In genomic region chr18:47696870-47697269, GRCh38 we compare ENCODE assay signal across 26 cellular contexts.
"Had no signal": no experiment of that assay in that cellular context is flagged by ENCODE, and none has a peak within 500 bp of the region (broad histone marks: within the 10 kb centered on the region; RNA-seq: fewer than 3 reads in every experiment).

No MANE protein-coding gene starts in this region.

- H3K27ac ChIP-seq: colonic mucosa, epithelial cell of prostate, esophagus squamous epithelium, gastrocnemius medialis, heart right ventricle, left lung, lower lobe of right lung had no signal

- ATAC-seq: effector memory CD8-positive, alpha-beta T cell; esophagus mucosa; gastrocnemius medialis; left cardiac atrium; left lung; left ventricle myocardium superior; mucosa of descending colon had no signal

- H3K4me3 ChIP-seq: colonic mucosa, esophagus squamous epithelium, gastrocnemius medialis, heart right ventricle, left lung, lower lobe of right lung, mucosa of descending colon had no signal

- DNase-seq: cerebellar nuclear complex; colonic mucosa; cortex of kidney; effector CD8-positive, alpha-beta T cell; effector memory CD8-positive, alpha-beta T cell; endodermal cell; erythroblast; esophagus squamous epithelium; foreskin fibroblast; foreskin melanocyte; gastrocnemius medialis; glutamatergic neuron; head of caudate nucleus; heart right ventricle; hippocampal formation; left cardiac atrium; left lung; left ventricle myocardium superior; lower lobe of right lung; mesenchymal stem cell; mucosa of descending colon had no signal

- H3K4me1 ChIP-seq: colonic mucosa, esophagus squamous epithelium, gastrocnemius medialis, heart right ventricle, left lung, lower lobe of right lung had no signal

- H3K27ac Mint-ChIP-seq: dendritic cell treated with granulocyte-macrophage colony-stimulating factor and Interleukin-4, amounts not matched to agents 40 ng/mL and 50 ng/mL, for 4 days; effector memory CD8-positive, alpha-beta T cell; endodermal cell; mesothelial cell of epicardium had no signal

- H3K4me3 Mint-ChIP-seq: central memory CD8-positive, alpha-beta T cell; dendritic cell treated with granulocyte-macrophage colony-stimulating factor and Interleukin-4, amounts not matched to agents 40 ng/mL and 50 ng/mL, for 4 days; effector memory CD8-positive, alpha-beta T cell; endodermal cell; mesothelial cell of epicardium had no signal

- H3K9me3 Mint-ChIP-seq: central memory CD8-positive, alpha-beta T cell; dendritic cell treated with granulocyte-macrophage colony-stimulating factor and Interleukin-4, amounts not matched to agents 40 ng/mL and 50 ng/mL, for 4 days; effector memory CD8-positive, alpha-beta T cell; endodermal cell; mesothelial cell of epicardium had no signal

- H3K9me3 ChIP-seq: colonic mucosa, esophagus squamous epithelium, gastrocnemius medialis, heart right ventricle, left lung, lower lobe of right lung, mucosa of descending colon had no signal

- H3K36me3 Mint-ChIP-seq: mesothelial cell of epicardium had no signal

- H3K27me3 ChIP-seq: colonic mucosa, gastrocnemius medialis, left lung had no signal

- H3K4me1 Mint-ChIP-seq: central memory CD8-positive, alpha-beta T cell; mesothelial cell of epicardium had no signal

- H3K36me3 ChIP-seq: colonic mucosa, esophagus squamous epithelium, gastrocnemius medialis, heart right ventricle, left lung, lower lobe of right lung had no signal
